1 cellular context compared by ENCODE assay signal in the genomic region with DNA sequence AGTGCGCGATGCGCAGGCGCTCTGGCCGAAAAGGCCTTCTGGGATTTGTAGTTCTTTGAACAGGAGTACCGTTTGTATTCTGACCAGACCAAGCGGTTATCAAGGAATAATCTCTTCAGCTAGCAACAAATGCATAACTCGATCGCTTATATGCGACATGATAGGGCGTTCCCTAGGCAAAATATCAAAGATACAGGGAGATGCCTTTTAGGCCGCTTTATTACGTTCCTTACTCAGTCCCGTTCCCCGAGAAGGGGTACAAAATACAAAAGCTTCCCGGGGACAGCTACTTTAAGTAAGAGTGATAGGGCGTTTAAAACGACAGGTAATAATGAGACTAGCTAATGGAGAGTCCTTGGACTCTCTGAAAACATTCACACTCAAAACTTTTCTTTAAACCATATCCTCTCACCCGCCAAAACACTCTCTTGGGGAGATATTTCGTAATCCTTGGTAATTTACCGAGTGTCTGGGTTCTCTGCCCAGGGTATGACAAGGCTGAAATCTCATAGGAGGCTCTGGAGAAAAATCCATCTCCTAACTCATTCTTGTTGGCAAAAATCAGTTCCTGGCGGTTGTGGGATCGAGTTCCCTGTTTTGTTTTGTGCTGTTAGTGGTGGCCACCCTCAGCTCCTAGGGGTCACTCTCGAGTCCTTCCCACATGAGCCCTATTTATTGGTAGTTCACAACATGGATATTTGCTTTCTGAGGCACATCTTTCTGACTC.
TF ChIP-seq lines count a peak whose summit lies in the region.

No MANE protein-coding gene starts in this region.

TF ChIP-seq in GM23338, 12 proteins besides CTCF, POLR2A, EP300 and RAD21 (continued from another document):
- TF ChIP-seq, protein P1, sequence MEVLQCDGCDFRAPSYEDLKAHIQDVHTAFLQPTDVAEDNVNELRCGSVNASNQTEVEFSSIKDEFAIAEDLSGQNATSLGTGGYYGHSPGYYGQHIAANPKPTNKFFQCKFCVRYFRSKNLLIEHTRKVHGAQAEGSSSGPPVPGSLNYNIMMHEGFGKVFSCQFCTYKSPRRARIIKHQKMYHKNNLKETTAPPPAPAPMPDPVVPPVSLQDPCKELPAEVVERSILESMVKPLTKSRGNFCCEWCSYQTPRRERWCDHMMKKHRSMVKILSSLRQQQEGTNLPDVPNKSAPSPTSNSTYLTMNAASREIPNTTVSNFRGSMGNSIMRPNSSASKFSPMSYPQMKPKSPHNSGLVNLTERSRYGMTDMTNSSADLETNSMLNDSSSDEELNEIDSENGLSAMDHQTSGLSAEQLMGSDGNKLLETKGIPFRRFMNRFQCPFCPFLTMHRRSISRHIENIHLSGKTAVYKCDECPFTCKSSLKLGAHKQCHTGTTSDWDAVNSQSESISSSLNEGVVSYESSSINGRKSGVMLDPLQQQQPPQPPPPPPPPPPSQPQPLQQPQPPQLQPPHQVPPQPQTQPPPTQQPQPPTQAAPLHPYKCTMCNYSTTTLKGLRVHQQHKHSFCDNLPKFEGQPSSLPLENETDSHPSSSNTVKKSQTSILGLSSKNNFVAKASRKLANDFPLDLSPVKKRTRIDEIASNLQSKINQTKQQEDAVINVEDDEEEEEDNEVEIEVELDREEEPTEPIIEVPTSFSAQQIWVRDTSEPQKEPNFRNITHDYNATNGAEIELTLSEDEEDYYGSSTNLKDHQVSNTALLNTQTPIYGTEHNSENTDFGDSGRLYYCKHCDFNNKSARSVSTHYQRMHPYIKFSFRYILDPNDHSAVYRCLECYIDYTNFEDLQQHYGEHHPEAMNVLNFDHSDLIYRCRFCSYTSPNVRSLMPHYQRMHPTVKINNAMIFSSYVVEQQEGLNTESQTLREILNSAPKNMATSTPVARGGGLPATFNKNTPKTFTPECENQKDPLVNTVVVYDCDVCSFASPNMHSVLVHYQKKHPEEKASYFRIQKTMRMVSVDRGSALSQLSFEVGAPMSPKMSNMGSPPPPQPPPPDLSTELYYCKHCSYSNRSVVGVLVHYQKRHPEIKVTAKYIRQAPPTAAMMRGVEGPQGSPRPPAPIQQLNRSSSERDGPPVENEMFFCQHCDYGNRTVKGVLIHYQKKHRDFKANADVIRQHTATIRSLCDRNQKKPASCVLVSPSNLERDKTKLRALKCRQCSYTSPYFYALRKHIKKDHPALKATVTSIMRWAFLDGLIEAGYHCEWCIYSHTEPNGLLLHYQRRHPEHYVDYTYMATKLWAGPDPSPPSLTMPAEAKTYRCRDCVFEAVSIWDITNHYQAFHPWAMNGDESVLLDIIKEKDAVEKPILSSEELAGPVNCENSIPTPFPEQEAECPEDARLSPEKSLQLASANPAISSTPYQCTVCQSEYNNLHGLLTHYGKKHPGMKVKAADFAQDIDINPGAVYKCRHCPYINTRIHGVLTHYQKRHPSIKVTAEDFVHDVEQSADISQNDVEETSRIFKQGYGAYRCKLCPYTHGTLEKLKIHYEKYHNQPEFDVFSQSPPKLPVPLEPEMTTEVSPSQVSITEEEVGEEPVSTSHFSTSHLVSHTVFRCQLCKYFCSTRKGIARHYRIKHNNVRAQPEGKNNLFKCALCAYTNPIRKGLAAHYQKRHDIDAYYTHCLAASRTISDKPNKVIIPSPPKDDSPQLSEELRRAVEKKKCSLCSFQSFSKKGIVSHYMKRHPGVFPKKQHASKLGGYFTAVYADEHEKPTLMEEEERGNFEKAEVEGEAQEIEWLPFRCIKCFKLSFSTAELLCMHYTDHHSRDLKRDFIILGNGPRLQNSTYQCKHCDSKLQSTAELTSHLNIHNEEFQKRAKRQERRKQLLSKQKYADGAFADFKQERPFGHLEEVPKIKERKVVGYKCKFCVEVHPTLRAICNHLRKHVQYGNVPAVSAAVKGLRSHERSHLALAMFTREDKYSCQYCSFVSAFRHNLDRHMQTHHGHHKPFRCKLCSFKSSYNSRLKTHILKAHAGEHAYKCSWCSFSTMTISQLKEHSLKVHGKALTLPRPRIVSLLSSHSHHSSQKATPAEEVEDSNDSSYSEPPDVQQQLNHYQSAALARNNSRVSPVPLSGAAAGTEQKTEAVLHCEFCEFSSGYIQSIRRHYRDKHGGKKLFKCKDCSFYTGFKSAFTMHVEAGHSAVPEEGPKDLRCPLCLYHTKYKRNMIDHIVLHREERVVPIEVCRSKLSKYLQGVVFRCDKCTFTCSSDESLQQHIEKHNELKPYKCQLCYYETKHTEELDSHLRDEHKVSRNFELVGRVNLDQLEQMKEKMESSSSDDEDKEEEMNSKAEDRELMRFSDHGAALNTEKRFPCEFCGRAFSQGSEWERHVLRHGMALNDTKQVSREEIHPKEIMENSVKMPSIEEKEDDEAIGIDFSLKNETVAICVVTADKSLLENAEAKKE (CRISPR knock-in tag; IDR thresholded peaks at IDR 0.05) = no peak
- TF ChIP-seq STAT1 (IDR thresholded peaks at IDR 0.05; ENCODE audit: unreplicated experiment) = no peak
